Comparison of ENCODE assay signal across 18 cellular contexts in genomic region chr20:43945391-43946205, GRCh38. TPM values are rescaled to one million over a fixed set of nuclear protein-coding genes. Genes with fewer than 3 reads are reported as not detected.
A peak's percentile ranks its signal among the peaks of the same experiment; 100 is the strongest.
DNase-seq lines count a peak whose midpoint lies in the region; ATAC-seq and TF ChIP-seq lines count a peak whose summit lies in the region.
"Had no signal": no experiment of that assay in that cellular context is flagged by ENCODE, and none has a peak within 500 bp of the region (broad histone marks: within the 10 kb centered on the region; RNA-seq: fewer than 3 reads in every experiment).

No MANE protein-coding gene starts in this region.

- H3K9me3 ChIP-seq in Karpas-422 (ENCODE audit: low read length) (no peaks in the 10 kb centered on the region), parathyroid adenoma (ENCODE audit: control insufficient read depth, low read length) (no peaks in the 10 kb centered on the region)
- H3K9me3 ChIP-seq: MG63 had no signal

- H3K4me2 ChIP-seq in GM23338 = no peak overlapping the region
- peak overlapping the region; percentile 86 for H3K4me2 ChIP-seq in Karpas-422 (ENCODE audit: low read depth, low read length, poor library complexity, severe bottlenecking)
- H3K4me2 ChIP-seq in parathyroid adenoma (ENCODE audit: low read length) = no peak overlapping the region

- TF ChIP-seq CTCF in GM23338 (conservative IDR thresholded peaks at IDR 0.05; ENCODE audit: low read depth in 2 of 2) = no peak
- TF ChIP-seq CTCF in parathyroid adenoma (IDR thresholded peaks at IDR 0.05) = no peak

- no peaks in the 10 kb centered on the region for H3K9me3 Mint-ChIP-seq in GM23338
- no peaks in the 10 kb centered on the region for H3K9me3 Mint-ChIP-seq in central memory CD8-positive, alpha-beta T cell

- H3K4me1 ChIP-seq in GM23338 (ENCODE audit: insufficient read depth) = peaks cover 9% of the 10 kb centered on the region
- peaks cover 100% of the 10 kb centered on the region for H3K4me1 ChIP-seq in Karpas-422 (ENCODE audit: low read length)
- H3K4me1 ChIP-seq in parathyroid adenoma = peaks cover 22% of the 10 kb centered on the region

- DNase-seq in GM23338 (ENCODE audit: low spot score) (no peak), Karpas-422 (peak; percentile 89), NCI-H510A (lab: John Stamatoyannopoulos, UW) (no peak), HT-29 (ENCODE audit: low spot score) (no peak)
- DNase-seq in central memory CD8-positive, alpha-beta T cell (ENCODE audit: low spot score in 2 of 2) = no peak
- DNase-seq: COR-L47, DMS53, H7, KBM-7, MG63, NCI-H1105 treated with DMSO at 0.1 percent for 48 hours, NCI-H187, NCI-H524, SIG-M5 had no signal

- H3K4me1 Mint-ChIP-seq in GM23338 = peaks cover 34% of the 10 kb centered on the region
- peaks cover 81% of the 10 kb centered on the region for H3K4me1 Mint-ChIP-seq in central memory CD8-positive, alpha-beta T cell

- H3K27me3 Mint-ChIP-seq in GM23338 (ENCODE audit: insufficient read depth, low read depth, poor library complexity) = peaks cover 6% of the 10 kb centered on the region
- H3K27me3 Mint-ChIP-seq in central memory CD8-positive, alpha-beta T cell = no peaks in the 10 kb centered on the region

- no peaks in the 10 kb centered on the region for H3K27me3 ChIP-seq in GM23338 (ENCODE audit: insufficient read depth)
- no peaks in the 10 kb centered on the region for H3K27me3 ChIP-seq in Karpas-422 (ENCODE audit: low read length)
- no peaks in the 10 kb centered on the region for H3K27me3 ChIP-seq in parathyroid adenoma (ENCODE audit: control insufficient read depth, insufficient read depth, low read length)
- H3K27me3 ChIP-seq: MG63 had no signal

- no peak overlapping the region for H3K27ac ChIP-seq in GM23338 (ENCODE audit: low read depth)
- H3K27ac ChIP-seq in Karpas-422 (ENCODE audit: low read length) = peak overlapping the region; percentile 99
- H3K27ac ChIP-seq in parathyroid adenoma = no peak overlapping the region

- H4K20me1 ChIP-seq in GM23338 (replicated peaks; ENCODE audit: insufficient read depth) (no peaks in the 10 kb centered on the region), Karpas-422 (ENCODE audit: insufficient read depth, low read depth, low read length) (no peaks in the 10 kb centered on the region)

- no peaks in the 10 kb centered on the region for H3K36me3 Mint-ChIP-seq in GM23338 (ENCODE audit: low read depth)
- H3K36me3 Mint-ChIP-seq in central memory CD8-positive, alpha-beta T cell (ENCODE audit: insufficient read depth) = peaks cover 5% of the 10 kb centered on the region

- H3K36me3 ChIP-seq in GM23338 (ENCODE audit: insufficient read depth) (no peaks in the 10 kb centered on the region), Karpas-422 (ENCODE audit: insufficient read depth, low read length) (peaks cover 2% of the 10 kb centered on the region), parathyroid adenoma (ENCODE audit: control insufficient read depth, insufficient read depth, low read length) (no peaks in the 10 kb centered on the region)
- H3K36me3 ChIP-seq: MG63 had no signal

- H3K4me3 ChIP-seq in GM23338 (no peak overlapping the region), Karpas-422 (ENCODE audit: low read length) (peak overlapping the region; percentile 79), parathyroid adenoma (ENCODE audit: low read depth, low read length) (no peak overlapping the region)
- H3K4me3 ChIP-seq: GM12878, MG63 had no signal

- H3K4me3 Mint-ChIP-seq in GM23338 = no peak overlapping the region
- peak overlapping the region; percentile 46 for H3K4me3 Mint-ChIP-seq in central memory CD8-positive, alpha-beta T cell

- ATAC-seq in GM23338 = no peak
- no peak for ATAC-seq in central memory CD8-positive, alpha-beta T cell (replicated peaks; ENCODE audit: extremely low read depth, poor library complexity, severe bottlenecking)
- ATAC-seq in HG03196 (IDR thresholded peaks at IDR 0.05; ENCODE audit: unreplicated experiment) = no peak
- ATAC-seq: GM12878 had no signal

- peak overlapping the region; percentile 34; the same call in 1 of the 2 replicates for H3K27ac Mint-ChIP-seq in GM23338
- H3K27ac Mint-ChIP-seq in central memory CD8-positive, alpha-beta T cell (ENCODE audit: low read depth) = no peak overlapping the region

- H3F3A ChIP-seq in GM23338 (replicated peaks; ENCODE audit: low read depth) = no peaks in the 10 kb centered on the region

- no peaks in the 10 kb centered on the region for H3K79me2 ChIP-seq in GM23338 (replicated peaks; ENCODE audit: insufficient read depth)
- H3K79me2 ChIP-seq in Karpas-422 (ENCODE audit: low read length) = peaks cover 39% of the 10 kb centered on the region
- H3K79me2 ChIP-seq in parathyroid adenoma = no peaks in the 10 kb centered on the region

- H3K9me2 ChIP-seq in GM23338 (ENCODE audit: insufficient read depth) (no peaks in the 10 kb centered on the region), Karpas-422 (replicated peaks; ENCODE audit: insufficient read depth, low read length) (no peaks in the 10 kb centered on the region)

- H3K9ac ChIP-seq in Karpas-422 (ENCODE audit: low read length) (peak overlapping the region; percentile 91), parathyroid adenoma (no peak overlapping the region)

- H2AFZ ChIP-seq in GM23338 = no peak overlapping the region
- no peak overlapping the region for H2AFZ ChIP-seq in Karpas-422 (ENCODE audit: low read length)
- peak overlapping the region; percentile 9 for H2AFZ ChIP-seq in parathyroid adenoma

TF ChIP-seq in GM23338, 12 proteins besides CTCF, POLR2A, EP300 and RAD21 (continues in another document):
- no peak for TF ChIP-seq CREB1 (CRISPR knock-in tag; IDR thresholded peaks at IDR 0.05; ENCODE audit: low read depth)
- no peak for TF ChIP-seq EZH2phosphoT487 (IDR thresholded peaks at IDR 0.05; ENCODE audit: unreplicated experiment)
- TF ChIP-seq, protein P1, sequence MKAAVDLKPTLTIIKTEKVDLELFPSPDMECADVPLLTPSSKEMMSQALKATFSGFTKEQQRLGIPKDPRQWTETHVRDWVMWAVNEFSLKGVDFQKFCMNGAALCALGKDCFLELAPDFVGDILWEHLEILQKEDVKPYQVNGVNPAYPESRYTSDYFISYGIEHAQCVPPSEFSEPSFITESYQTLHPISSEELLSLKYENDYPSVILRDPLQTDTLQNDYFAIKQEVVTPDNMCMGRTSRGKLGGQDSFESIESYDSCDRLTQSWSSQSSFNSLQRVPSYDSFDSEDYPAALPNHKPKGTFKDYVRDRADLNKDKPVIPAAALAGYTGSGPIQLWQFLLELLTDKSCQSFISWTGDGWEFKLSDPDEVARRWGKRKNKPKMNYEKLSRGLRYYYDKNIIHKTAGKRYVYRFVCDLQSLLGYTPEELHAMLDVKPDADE (IDR thresholded peaks at IDR 0.05) = no peak
- no peak for TF ChIP-seq EZH2 (IDR thresholded peaks at IDR 0.05; ENCODE audit: low read depth, unreplicated experiment)
- no peak for TF ChIP-seq JUNB (IDR thresholded peaks at IDR 0.05; ENCODE audit: unreplicated experiment)
- TF ChIP-seq STAT1 (IDR thresholded peaks at IDR 0.05; ENCODE audit: unreplicated experiment) = no peak

RNA-seq across cellular contexts. Expression of gene TOX2, which starts 30.9 kb away (rescaled TPM):
- 0.54 and 1.5 TPM in 2 replicates for total RNA-seq in GM23338 (2014; rRNA removed; shearing (Covaris generic))
- polyA plus RNA-seq in GM23338 (2016; fragmentation: Nextera tagmentation; extraction: Ambion mirVana) = 1.3 and 1.4 TPM in 2 replicates
- 42.9 and 54.1 TPM in 2 replicates for total RNA-seq in Karpas-422 (2014; rRNA removed; shearing (Covaris generic); ENCODE audit: low replicate concordance)
- 0.18 and 1.9 TPM in 2 replicates for total RNA-seq in HT-29 (2014; rRNA removed; shearing (Covaris generic))
- total RNA-seq: G401 had no signal

Comparison
In these comparisons a context has a peak if more than half of its experiments do, and no peak if none do; other contexts are left out.
1. RNA of gene TOX2, which starts 30.9 kb away (total RNA-seq): 42.9 to 54.1 TPM in Karpas-422; 0.54 to 1.5 TPM in GM23338 and 0.18 to 1.9 TPM in HT-29; every median in the first group is over 10 times any median in the second.